ENCODE assay signal across 8 cellular contexts in the genomic region with DNA sequence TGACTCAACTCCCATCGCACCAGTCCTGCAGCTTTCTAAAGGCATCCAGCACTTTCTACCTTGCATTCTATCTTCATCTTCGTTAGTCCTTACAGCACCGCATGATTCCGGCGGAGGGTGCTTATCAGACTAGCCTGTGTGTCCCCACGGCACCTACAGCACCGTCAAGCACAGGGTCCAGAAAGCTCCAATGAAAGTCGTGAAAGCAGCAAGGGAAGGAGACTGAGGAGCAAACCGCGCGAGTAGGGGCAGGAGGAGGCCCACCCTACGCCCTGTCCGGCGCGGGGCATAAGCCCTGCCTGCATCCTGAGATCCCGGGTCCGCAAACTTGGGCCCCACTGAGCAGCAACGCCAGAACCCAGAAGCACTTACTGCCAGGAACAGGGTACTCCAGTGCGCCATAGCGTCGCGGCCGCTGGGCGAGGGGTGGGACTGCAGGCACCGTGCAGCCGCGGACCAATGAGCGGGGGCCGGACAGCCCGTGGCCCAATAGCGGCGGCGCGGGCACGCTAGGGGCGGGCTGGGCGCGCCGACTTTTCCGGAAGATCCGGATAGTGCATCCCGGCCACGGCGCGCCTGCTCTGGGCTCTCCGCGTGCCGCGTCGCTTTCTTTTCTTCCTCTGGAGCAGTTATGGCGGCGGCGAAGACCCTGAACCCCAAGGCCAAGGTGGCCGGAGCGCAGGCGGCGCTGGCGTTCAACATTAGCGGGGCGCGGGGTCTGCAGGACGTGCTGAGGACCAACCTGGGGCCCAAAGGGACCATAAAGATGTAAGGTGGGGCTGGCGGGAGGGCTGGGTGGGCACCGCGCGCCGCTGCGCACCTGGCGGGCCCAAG.
DNase-seq lines count a peak whose midpoint lies in the region; ATAC-seq and TF ChIP-seq lines count a peak whose summit lies in the region.

No MANE protein-coding gene starts in this region.

- peaks cover 30% of the 10 kb centered on the region for H3K4me1 Mint-ChIP-seq in nephron progenitor cell
- H3K4me1 Mint-ChIP-seq in stimulated activated naive CD8-positive, alpha-beta T cell treated with anti-CD3 and anti-CD28 coated beads, Interleukin-15, Interleukin-2, amounts not matched to agents 100 ng/mL and 50 ng/mL, for 24 hours (ENCODE audit: low read depth) = peaks cover 27% of the 10 kb centered on the region

- DNase-seq in G401 (ENCODE audit: low spot score) (peak; percentile 95), HAP-1 (ENCODE audit: low spot score in 2 of 2) (peak; percentile 87 to 92), M059J (ENCODE audit: low read depth) (peak; percentile 90), RWPE2 (ENCODE audit: low spot score) (peak; percentile 89), fibroblast of the aortic adventitia (ENCODE audit: low read depth) (peak; percentile 80), nephron progenitor cell (peak; percentile 93)
- peak; percentile 83 for DNase-seq in activated effector memory CD4-positive, alpha-beta T cell treated with Interleukin-2 at 50 U/mL for 16 hours

- H3K4me3 Mint-ChIP-seq in nephron progenitor cell = peak overlapping the region; percentile 96
- H3K4me3 Mint-ChIP-seq in stimulated activated naive CD8-positive, alpha-beta T cell treated with anti-CD3 and anti-CD28 coated beads, Interleukin-15, Interleukin-2, amounts not matched to agents 100 ng/mL and 50 ng/mL, for 24 hours = peak overlapping the region; percentile 94

- H3K9me3 ChIP-seq in HAP-1 (no peaks in the 10 kb centered on the region), RWPE2 (ENCODE audit: severe bottlenecking) (no peaks in the 10 kb centered on the region)

- H3K27me3 ChIP-seq in HAP-1 (ENCODE audit: low read depth) = no peaks in the 10 kb centered on the region
- H3K27me3 ChIP-seq in RWPE2 (ENCODE audit: insufficient read depth, poor library complexity, severe bottlenecking) = no peaks in the 10 kb centered on the region

- H3K4me3 ChIP-seq in HAP-1 (peak overlapping the region; percentile 80), RWPE2 (ENCODE audit: severe bottlenecking) (peak overlapping the region; percentile 86), fibroblast of the aortic adventitia (ENCODE audit: low read depth, low read length) (peak overlapping the region; percentile 83)

- TF ChIP-seq CTCF in RWPE2 (IDR thresholded peaks at IDR 0.05; ENCODE audit: poor library complexity, severe bottlenecking) = no peak
- TF ChIP-seq CTCF in fibroblast of the aortic adventitia (IDR thresholded peaks at IDR 0.05; ENCODE audit: insufficient read depth, low read length) = no peak
- TF ChIP-seq CTCF in nephron progenitor cell (IDR thresholded peaks at IDR 0.05) = no peak

- peak; percentile 98 for ATAC-seq in RWPE2 (ENCODE audit: low read depth)

- in situ Hi-C loops in G401 (cut with HindIII; ENCODE audit: low sequenced_read_pairs) = no loop called here
- in situ Hi-C loops in HAP-1 (cut with MboI; ENCODE audit: low sequenced_read_pairs) = loop anchor here (5.0 kb wide), 1 partner anchor 688 kb away; no protein-coding TSS in a partner anchor

- H3K27me3 Mint-ChIP-seq in nephron progenitor cell (ENCODE audit: low read depth, poor library complexity) = no peaks in the 10 kb centered on the region
- no peaks in the 10 kb centered on the region for H3K27me3 Mint-ChIP-seq in stimulated activated naive CD8-positive, alpha-beta T cell treated with anti-CD3 and anti-CD28 coated beads, Interleukin-15, Interleukin-2, amounts not matched to agents 100 ng/mL and 50 ng/mL, for 24 hours

- peaks cover 11% of the 10 kb centered on the region for H3K4me1 ChIP-seq in HAP-1
- peaks cover 20% of the 10 kb centered on the region for H3K4me1 ChIP-seq in RWPE2 (ENCODE audit: insufficient read depth, poor library complexity, severe bottlenecking)

- H3K27ac ChIP-seq in RWPE2 (ENCODE audit: poor library complexity, severe bottlenecking) = peak overlapping the region; percentile 50

- no peaks in the 10 kb centered on the region for H3K9me3 Mint-ChIP-seq in nephron progenitor cell
- H3K9me3 Mint-ChIP-seq in stimulated activated naive CD8-positive, alpha-beta T cell treated with anti-CD3 and anti-CD28 coated beads, Interleukin-15, Interleukin-2, amounts not matched to agents 100 ng/mL and 50 ng/mL, for 24 hours = no peaks in the 10 kb centered on the region

- peaks cover 20% of the 10 kb centered on the region for H3K36me3 Mint-ChIP-seq in nephron progenitor cell (ENCODE audit: low read depth)
- H3K36me3 Mint-ChIP-seq in stimulated activated naive CD8-positive, alpha-beta T cell treated with anti-CD3 and anti-CD28 coated beads, Interleukin-15, Interleukin-2, amounts not matched to agents 100 ng/mL and 50 ng/mL, for 24 hours (ENCODE audit: low read depth) = peaks cover 31% of the 10 kb centered on the region

- H3K36me3 ChIP-seq in HAP-1 (replicated peaks) = peaks cover 23% of the 10 kb centered on the region
- peaks cover 26% of the 10 kb centered on the region for H3K36me3 ChIP-seq in RWPE2 (ENCODE audit: low read depth)

- H3K27ac Mint-ChIP-seq in nephron progenitor cell = peak overlapping the region; percentile 95
- H3K27ac Mint-ChIP-seq in stimulated activated naive CD8-positive, alpha-beta T cell treated with anti-CD3 and anti-CD28 coated beads, Interleukin-15, Interleukin-2, amounts not matched to agents 100 ng/mL and 50 ng/mL, for 24 hours = peak overlapping the region; percentile 90

Comparison
In these comparisons a context has a peak if more than half of its experiments do, and no peak if none do; other contexts are left out.
1. Peak in every context shown above with its lines: DNase-seq, ATAC-seq, H3K4me3 ChIP-seq and H3K27ac ChIP-seq.